ENCODE assay signal across 1 cellular context in genomic region chr20:44651507-44652373, GRCh38.
TF ChIP-seq lines count a peak whose summit lies in the region.

Gene ADA (minus strand): TSS chr20:44651699. CDS start chr20:44651607, 92 bp downstream.

TF ChIP-seq in K562, 482 proteins besides CTCF, POLR2A, EP300 and RAD21 (continued from another document):
- no peak for TF ChIP-seq ZNF407 (IDR thresholded peaks at IDR 0.05; ENCODE audit: low read depth)
- TF ChIP-seq KDM2B (CRISPR knock-in tag; IDR thresholded peaks at IDR 0.05): no peak
- peak; percentile 51 for TF ChIP-seq PHF20 (IDR thresholded peaks at IDR 0.05; ENCODE audit: partially characterized antibody)
- peak; percentile 61; the same call in 1 of the 2 replicates for TF ChIP-seq PHF8 (IDR thresholded peaks at IDR 0.05; ENCODE audit: borderline replicate concordance, low read length)
- peak; percentile 48; the same call in 1 of the 2 replicates for TF ChIP-seq ETS1 (conservative IDR thresholded peaks at IDR 0.05; ENCODE audit: control insufficient read depth, low read depth, low read length)
- TF ChIP-seq CCNT2 (IDR thresholded peaks at IDR 0.05; ENCODE audit: borderline replicate concordance, extremely low read depth, insufficient read length, low read depth, low read length): peak; percentile 39
- TF ChIP-seq UBTF (IDR thresholded peaks at IDR 0.05; ENCODE audit: borderline replicate concordance in 1 of 2, low read depth in 2 of 2, low read length in 2 of 2): 0 out of 4 replicates have a peak, but pooled peaks of 1 of the 2 experiments have one; percentile 40
- 0 out of 4 replicates have a peak, but pooled peaks of 1 of the 2 experiments have one; percentile 15 for TF ChIP-seq NRF1 (conservative IDR thresholded peaks at IDR 0.05 in 1 of 2, IDR thresholded peaks at IDR 0.05 in 1 of 2)
- TF ChIP-seq FOXM1 (IDR thresholded peaks at IDR 0.05; ENCODE audit: low read depth): no peak
- no peak for TF ChIP-seq FOXM1 (CRISPR knock-in tag; IDR thresholded peaks at IDR 0.05; ENCODE audit: low read depth)
- peak; percentile 57; the same call in 1 of the 2 replicates for TF ChIP-seq RB1 (IDR thresholded peaks at IDR 0.05; ENCODE audit: low read depth)
- peak; percentile 62 for TF ChIP-seq ZFX (CRISPR knock-in tag; IDR thresholded peaks at IDR 0.05)
- TF ChIP-seq GMEB1 (CRISPR knock-in tag; IDR thresholded peaks at IDR 0.05): no peak
- peak; percentile 88 for TF ChIP-seq VEZF1 (CRISPR knock-in tag; IDR thresholded peaks at IDR 0.05)
- no peak for TF ChIP-seq ZNF324 (CRISPR knock-in tag; IDR thresholded peaks at IDR 0.05)
- peak; percentile 5; the same call in 1 of the 2 replicates for TF ChIP-seq ESRRA (IDR thresholded peaks at IDR 0.05; ENCODE audit: borderline replicate concordance, low read depth)
- TF ChIP-seq MAZ (CRISPR knock-in tag; conservative IDR thresholded peaks at IDR 0.05 in 1 of 2, IDR thresholded peaks at IDR 0.05 in 1 of 2): peak; percentile 52 to 69; a peak in 3 of 4 replicates
- peak; percentile 65; the same call in 1 of the 2 replicates for TF ChIP-seq CXXC5 (CRISPR knock-in tag; IDR thresholded peaks at IDR 0.05)
- peak; percentile 20 for TF ChIP-seq TBP (optimal IDR thresholded peaks at IDR 0.05; ENCODE audit: low read depth, low read length)
- peak; percentile 80; the same call in 1 of the 2 replicates for TF ChIP-seq ZBTB7A (IDR thresholded peaks at IDR 0.05; ENCODE audit: borderline replicate concordance, control insufficient read depth, low read depth, low read length)
- 0 out of 2 replicates have a peak, but pooled peaks have one; percentile 34 for TF ChIP-seq CBX1 (IDR thresholded peaks at IDR 0.05; ENCODE audit: low read depth)
- TF ChIP-seq RBFOX2 (IDR thresholded peaks at IDR 0.05; ENCODE audit: low read depth, low read length): peak; percentile 51; the same call in 1 of the 2 replicates
- 0 out of 2 replicates have a peak, but pooled peaks have one; percentile 19 for TF ChIP-seq GABPB1 (CRISPR knock-in tag; IDR thresholded peaks at IDR 0.05)
- peak in 1 of 2 experiments; percentile 72 for TF ChIP-seq E2F6 (IDR thresholded peaks at IDR 0.05; ENCODE audit: borderline replicate concordance in 1 of 2, extremely low read depth in 1 of 2, insufficient read depth in 1 of 2, insufficient read length in 1 of 2, low read depth in 1 of 2, low read length in 1 of 2, poor library complexity in 1 of 2, severe bottlenecking in 1 of 2)
- TF ChIP-seq PRDM10 (IDR thresholded peaks at IDR 0.05; ENCODE audit: partially characterized antibody): peak; percentile 72
